In the genomic region with DNA sequence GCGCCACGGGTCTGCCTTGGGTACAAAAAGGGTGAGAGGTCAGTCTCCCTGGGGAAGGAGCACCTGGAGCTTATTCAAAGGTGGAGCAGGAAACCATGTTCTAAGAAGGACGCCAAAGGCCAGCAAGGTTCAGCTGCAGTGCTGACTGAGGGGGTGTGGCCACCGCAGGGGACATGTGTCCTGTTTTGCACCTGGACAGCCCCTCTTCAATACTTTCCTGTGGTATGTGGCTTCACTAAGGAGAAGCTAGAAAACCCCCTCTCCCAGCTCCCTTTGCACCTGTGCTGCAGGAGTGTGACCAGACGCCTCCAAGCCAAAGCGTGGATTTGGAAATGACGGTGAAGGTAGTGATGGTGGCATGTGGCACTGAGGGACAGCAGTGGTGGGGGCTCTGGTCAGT, we compare ENCODE assay signal across 1 cellular context.
TF ChIP-seq lines count a peak whose summit lies in the region.

No MANE protein-coding gene starts in this region.

TF ChIP-seq in H1, 55 proteins besides CTCF, POLR2A, EP300 and RAD21:
- TF ChIP-seq SIN3A (conservative IDR thresholded peaks at IDR 0.05 in 1 of 2, IDR thresholded peaks at IDR 0.05 in 1 of 2; ENCODE audit: low read depth in 1 of 2, low read length in 2 of 2) (no peak), TEAD4 (IDR thresholded peaks at IDR 0.05; ENCODE audit: low read depth, low read length) (no peak), CREB1 (IDR thresholded peaks at IDR 0.05) (no peak), E2F6 (IDR thresholded peaks at IDR 0.05) (no peak), TAF7 (optimal IDR thresholded peaks at IDR 0.05; ENCODE audit: borderline replicate concordance, low read depth, low read length) (no peak), ASH2L (IDR thresholded peaks at IDR 0.05; ENCODE audit: low read length) (no peak), CBX5 (IDR thresholded peaks at IDR 0.05; ENCODE audit: low read depth, low read length) (no peak), POLR2AphosphoS5 (IDR thresholded peaks at IDR 0.05; ENCODE audit: low read depth, low read length) (no peak), NANOG (IDR thresholded peaks at IDR 0.05; ENCODE audit: insufficient read depth, low read depth, low read length, poor library complexity, severe bottlenecking) (no peak), ZNF274 (IDR thresholded peaks at IDR 0.05; ENCODE audit: borderline replicate concordance, extremely low read depth, low read length) (no peak), KDM5A (IDR thresholded peaks at IDR 0.05; ENCODE audit: low read length) (no peak)
